ENCODE assay signal across 18 cellular contexts in genomic region chr14:100141133-100141497, GRCh38. TPM values are rescaled to one million over a fixed set of nuclear protein-coding genes. Genes with fewer than 3 reads are reported as not detected.
DNase-seq lines count a peak whose midpoint lies in the region; ATAC-seq and TF ChIP-seq lines count a peak whose summit lies in the region.
"Had no signal": no experiment of that assay in that cellular context is flagged by ENCODE, and none has a peak within 500 bp of the region (broad histone marks: within the 10 kb centered on the region; RNA-seq: fewer than 3 reads in every experiment).

No MANE protein-coding gene starts in this region.

- H3K27me3 Mint-ChIP-seq in GM23338 (ENCODE audit: insufficient read depth, low read depth, poor library complexity), result peaks cover 8% of the 10 kb centered on the region
- H3K27me3 Mint-ChIP-seq in activated T-helper 2 cell treated with anti-CD3 and anti-CD28 coated beads, Interferon-gamma antibody, Interleukin-2, Interleukin-4, amounts not matched to agents 10 μg/mL and 5 μg/mL and 100 μg/mL, durations not matched to agents 14 hours and 24 hours and 36 hours (ENCODE audit: low read depth), result no peaks in the 10 kb centered on the region
- H3K27me3 Mint-ChIP-seq: naive thymus-derived CD8-positive, alpha-beta T cell had no signal

- no peaks in the 10 kb centered on the region for H3K79me2 ChIP-seq in GM23338 (replicated peaks; ENCODE audit: insufficient read depth)

- H3K36me3 ChIP-seq in GM23338 (ENCODE audit: insufficient read depth) (no peaks in the 10 kb centered on the region), left lung (peaks cover 0 to 40% of the 10 kb centered on the region in 2 donors), stomach smooth muscle (ENCODE audit: control insufficient read depth in 2 of 2, insufficient read depth in 2 of 2, low read length in 2 of 2) (peaks cover 0 to 6% of the 10 kb centered on the region in 2 donors)

- no peaks in the 10 kb centered on the region for H3K27me3 ChIP-seq in GM23338 (ENCODE audit: insufficient read depth)
- H3K27me3 ChIP-seq in left lung, result no peaks in the 10 kb centered on the region
- no peaks in the 10 kb centered on the region for H3K27me3 ChIP-seq in stomach smooth muscle (ENCODE audit: control insufficient read depth in 1 of 2, insufficient read depth in 2 of 2, low read length in 2 of 2)

- peaks cover 9% of the 10 kb centered on the region for H3K4me1 Mint-ChIP-seq in GM23338
- H3K4me1 Mint-ChIP-seq in activated T-helper 2 cell treated with anti-CD3 and anti-CD28 coated beads, Interferon-gamma antibody, Interleukin-2, Interleukin-4, amounts not matched to agents 10 μg/mL and 5 μg/mL and 100 μg/mL, durations not matched to agents 14 hours and 24 hours and 36 hours (ENCODE audit: low read depth), result no peaks in the 10 kb centered on the region

- H3K4me1 ChIP-seq in GM23338 (ENCODE audit: insufficient read depth) (peaks cover 4% of the 10 kb centered on the region; the same call in 1 of the 2 replicates), left lung (peaks cover 0 to 44% of the 10 kb centered on the region in 2 donors), stomach smooth muscle (ENCODE audit: control insufficient read depth, insufficient read depth, low read length) (no peaks in the 10 kb centered on the region)
- H3K4me1 ChIP-seq: psoas muscle had no signal

- no peak overlapping the region for H3K9ac ChIP-seq in stomach smooth muscle (ENCODE audit: low read length in 2 of 2)

- DNase-seq in GM23338 (ENCODE audit: low spot score), result no peak
- no peak for DNase-seq in activated T-helper 2 cell treated with anti-CD3 and anti-CD28 coated beads, Interferon-gamma antibody, Interleukin-2, Interleukin-4, amounts not matched to agents 10 μg/mL and 5 μg/mL and 100 μg/mL, durations not matched to agents 14 hours and 24 hours and 36 hours (ENCODE audit: low spot score)
- DNase-seq in left lung, result no peak
- no peak for DNase-seq in kidney tubule cell (ENCODE audit: low spot score)
- DNase-seq: activated CD8-positive, alpha-beta memory T cell treated with anti-CD3 and anti-CD28 coated beads, Interleukin-2, amount 50 U/mL, for 4 hours; activated naive CD4-positive, alpha-beta T cell treated with Interleukin-2 at 50 U/mL for 16 hours; cortex of kidney; naive thymus-derived CD8-positive, alpha-beta T cell; NCI-H2029; psoas muscle; stimulated activated CD4-positive, alpha-beta T cell treated with anti-CD3 and anti-CD28 coated beads, Interleukin-12 subunit alpha, Interleukin-12 subunit beta, amount 100 ng/mL, for 4 hours had no signal

- H3K9me2 ChIP-seq in GM23338 (ENCODE audit: insufficient read depth), result no peaks in the 10 kb centered on the region

- no peak overlapping the region for H3K27ac ChIP-seq in GM23338 (ENCODE audit: low read depth)
- H3K27ac ChIP-seq in left lung, result peak overlapping the region; percentile 17 to 80
- H3K27ac ChIP-seq in stomach smooth muscle (ENCODE audit: low read length), result peak overlapping the region; percentile 18
- H3K27ac ChIP-seq: epithelial cell of prostate, psoas muscle had no signal

- no peak overlapping the region for H3K4me3 Mint-ChIP-seq in GM23338
- no peak overlapping the region for H3K4me3 Mint-ChIP-seq in activated T-helper 2 cell treated with anti-CD3 and anti-CD28 coated beads, Interferon-gamma antibody, Interleukin-2, Interleukin-4, amounts not matched to agents 10 μg/mL and 5 μg/mL and 100 μg/mL, durations not matched to agents 14 hours and 24 hours and 36 hours (ENCODE audit: low read depth)
- H3K4me3 Mint-ChIP-seq: naive thymus-derived CD8-positive, alpha-beta T cell had no signal

- H3K4me3 ChIP-seq in GM23338, result no peak overlapping the region
- H3K4me3 ChIP-seq in left lung, result no peak overlapping the region
- no peak overlapping the region for H3K4me3 ChIP-seq in stomach smooth muscle (ENCODE audit: low read length in 2 of 2)
- H3K4me3 ChIP-seq: psoas muscle had no signal

- intact Hi-C loops in activated T-helper 2 cell treated with anti-CD3 and anti-CD28 coated beads, Interferon-gamma antibody, Interleukin-2, Interleukin-4, amounts not matched to agents 10 μg/mL and 5 μg/mL and 100 μg/mL, durations not matched to agents 14 hours and 24 hours and 36 hours (cut with micrococcal nuclease), result no loop called here
- intact Hi-C loops in left lung (cut with DNase I), result no loop called here

- ATAC-seq in GM23338 (no peak), left lung (peak; percentile 4), GM21825 (IDR thresholded peaks at IDR 0.05; ENCODE audit: unreplicated experiment) (no peak), GM18517 (IDR thresholded peaks at IDR 0.05; ENCODE audit: unreplicated experiment) (no peak), HG03565 (IDR thresholded peaks at IDR 0.05; ENCODE audit: unreplicated experiment) (no peak)
- ATAC-seq: naive thymus-derived CD8-positive, alpha-beta T cell; psoas muscle had no signal

- H3K27ac Mint-ChIP-seq in GM23338, result no peak overlapping the region
- H3K27ac Mint-ChIP-seq in activated T-helper 2 cell treated with anti-CD3 and anti-CD28 coated beads, Interferon-gamma antibody, Interleukin-2, Interleukin-4, amounts not matched to agents 10 μg/mL and 5 μg/mL and 100 μg/mL, durations not matched to agents 14 hours and 24 hours and 36 hours, result peak overlapping the region; percentile 33

- no peaks in the 10 kb centered on the region; the same call in 2 of the 3 replicates for H3K36me3 Mint-ChIP-seq in GM23338 (ENCODE audit: low read depth)
- peaks cover 60% of the 10 kb centered on the region for H3K36me3 Mint-ChIP-seq in activated T-helper 2 cell treated with anti-CD3 and anti-CD28 coated beads, Interferon-gamma antibody, Interleukin-2, Interleukin-4, amounts not matched to agents 10 μg/mL and 5 μg/mL and 100 μg/mL, durations not matched to agents 14 hours and 24 hours and 36 hours (ENCODE audit: low read depth)

- no peaks in the 10 kb centered on the region for H3K9me3 ChIP-seq in left lung
- no peaks in the 10 kb centered on the region for H3K9me3 ChIP-seq in stomach smooth muscle (ENCODE audit: control insufficient read depth in 2 of 2, low read length in 2 of 2)
- H3K9me3 ChIP-seq: Caco-2, psoas muscle had no signal

- H4K20me1 ChIP-seq in GM23338 (replicated peaks; ENCODE audit: insufficient read depth), result no peaks in the 10 kb centered on the region

- TF ChIP-seq CTCF in GM23338 (conservative IDR thresholded peaks at IDR 0.05; ENCODE audit: low read depth in 2 of 2), result no peak
- no peak for TF ChIP-seq CTCF in left lung (IDR thresholded peaks at IDR 0.05)

- H3F3A ChIP-seq in GM23338 (replicated peaks; ENCODE audit: low read depth), result no peaks in the 10 kb centered on the region

- H3K4me2 ChIP-seq in GM23338, result peak overlapping the region; percentile 29; the same call in 1 of the 2 replicates

- H2AFZ ChIP-seq in GM23338, result no peak overlapping the region

- H3K9me3 Mint-ChIP-seq in GM23338, result no peaks in the 10 kb centered on the region; the same call in 2 of the 3 replicates
- H3K9me3 Mint-ChIP-seq in activated T-helper 2 cell treated with anti-CD3 and anti-CD28 coated beads, Interferon-gamma antibody, Interleukin-2, Interleukin-4, amounts not matched to agents 10 μg/mL and 5 μg/mL and 100 μg/mL, durations not matched to agents 14 hours and 24 hours and 36 hours, result no peaks in the 10 kb centered on the region
- H3K9me3 Mint-ChIP-seq: naive thymus-derived CD8-positive, alpha-beta T cell had no signal

TF ChIP-seq in GM23338, 12 proteins besides CTCF, POLR2A, EP300 and RAD21:
- no peak for TF ChIP-seq CREB1 (CRISPR knock-in tag; IDR thresholded peaks at IDR 0.05; ENCODE audit: low read depth)
- no peak for TF ChIP-seq POLR2AphosphoS5 (IDR thresholded peaks at IDR 0.05; ENCODE audit: low read depth)
- no peak for TF ChIP-seq EZH2 (IDR thresholded peaks at IDR 0.05; ENCODE audit: low read depth, unreplicated experiment)
- no peak for TF ChIP-seq STAT1 (IDR thresholded peaks at IDR 0.05; ENCODE audit: unreplicated experiment)
- TF ChIP-seq REST (IDR thresholded peaks at IDR 0.05; ENCODE audit: unreplicated experiment), result no peak
- TF ChIP-seq ZNF114 (CRISPR knock-in tag; IDR thresholded peaks at IDR 0.05), result no peak
- no peak for TF ChIP-seq JUNB (IDR thresholded peaks at IDR 0.05; ENCODE audit: unreplicated experiment)
- TF ChIP-seq EZH2phosphoT487 (IDR thresholded peaks at IDR 0.05; ENCODE audit: unreplicated experiment), result no peak
- no peak for TF ChIP-seq ZNF331 (CRISPR knock-in tag; IDR thresholded peaks at IDR 0.05; ENCODE audit: low read depth)
- TF ChIP-seq NANOG (IDR thresholded peaks at IDR 0.05; ENCODE audit: borderline replicate concordance), result no peak

RNA-seq across cellular contexts. Expression of gene DEGS2, which starts 18.3 kb away (rescaled TPM):
- total RNA-seq in GM23338 (2014; rRNA removed; shearing (Covaris generic)), result 0.35 and 0.63 TPM in 2 replicates
- 1.0 and 2.2 TPM in 2 replicates for polyA plus RNA-seq in GM23338 (2016; fragmentation: Nextera tagmentation; extraction: Ambion mirVana)
- total RNA-seq in activated T-helper 2 cell treated with anti-CD3 and anti-CD28 coated beads, Interferon-gamma antibody, Interleukin-2, Interleukin-4, amounts not matched to agents 10 μg/mL and 5 μg/mL and 100 μg/mL, durations not matched to agents 14 hours and 24 hours and 36 hours, result 0.16 and 0.41 TPM in 2 replicates
- 1 to 10 TPM; 2.0 to 7.6 TPM for total RNA-seq in left lung
- total RNA-seq: astrocyte had no signal
